Comparison of ENCODE assay signal across 8 cellular contexts in genomic region chr17:68258890-68259435, GRCh38. TPM values are rescaled to one million over a fixed set of nuclear protein-coding genes. Genes with fewer than 3 reads are reported as not detected.
DNase-seq lines count a peak whose midpoint lies in the region; ATAC-seq, FAIRE-seq and TF ChIP-seq lines count a peak whose summit lies in the region.
"Not testable (repeated sequence)": the region's sequence is repeated elsewhere in the genome, so short reads cannot be mapped to it uniquely, and the experiment has no call there.

No MANE protein-coding gene starts in this region.

- not testable (repeated sequence) for H3K27me3 Mint-ChIP-seq in activated CD4-positive, alpha-beta T cell treated with anti-CD3 and anti-CD28 coated beads, Interleukin-2, amount 10 ng/mL, durations not matched to agents 24 days and 14 days

- TF ChIP-seq CTCF in AG04450 (IDR thresholded peaks at IDR 0.05; ENCODE audit: low read depth, low read length); mammary epithelial cell (conservative IDR thresholded peaks at IDR 0.05 in 1 of 2, IDR thresholded peaks at IDR 0.05 in 1 of 2; ENCODE audit: extremely low read depth in 1 of 2, insufficient read depth in 1 of 2, low read depth in 1 of 2, low read length in 2 of 2); keratinocyte (optimal IDR thresholded peaks at IDR 0.05 in 1 of 3, IDR thresholded peaks at IDR 0.05 in 1 of 3, conservative IDR thresholded peaks at IDR 0.05 in 1 of 3; ENCODE audit: extremely low read depth in 1 of 3, insufficient read depth in 2 of 3, low read length in 3 of 3): not testable (repeated sequence)

- not testable (repeated sequence) for H3K9me3 Mint-ChIP-seq in activated CD4-positive, alpha-beta T cell treated with anti-CD3 and anti-CD28 coated beads, Interleukin-2, amount 10 ng/mL, durations not matched to agents 24 days and 14 days

- peak overlapping the region; percentile 39 for H3K27ac ChIP-seq in AG04450 (ENCODE audit: low read depth, low read length)
- not testable (repeated sequence) for H3K27ac ChIP-seq in mammary epithelial cell (ENCODE audit: insufficient read depth, low read depth, low read length); keratinocyte (ENCODE audit: control insufficient read depth, insufficient read depth, low read length)

- CTCF ChIA-PET in AG04450 (lab: Charles Lee) = interaction anchor here (1.1 to 1.4 kb wide), 2 partner anchors 140 to 177 kb away, joined by 5 to 6 read pairs; no protein-coding TSS in a partner anchor
- CTCF ChIA-PET in mammary epithelial cell (lab: Charles Lee; ENCODE audit: low non-redundant PET) = not testable (repeated sequence)

- H3K36me3 ChIP-seq in mammary epithelial cell (ENCODE audit: insufficient read depth, low read length) = not testable (repeated sequence)
- H3K36me3 ChIP-seq in keratinocyte (ENCODE audit: control insufficient read depth in 2 of 2, extremely low read depth in 1 of 2, insufficient read depth in 2 of 2, low read length in 2 of 2) = peaks cover 3 to 13% of the 10 kb centered on the region in 2 experiments

- H2AFZ ChIP-seq in mammary epithelial cell (ENCODE audit: low read depth, low read length) (peak overlapping the region; percentile 67), keratinocyte (ENCODE audit: control insufficient read depth, low read length) (peak overlapping the region; percentile 59)

- intact Hi-C loops in activated CD4-positive, alpha-beta T cell treated with anti-CD3 and anti-CD28 coated beads, Interleukin-2, amount 10 ng/mL, durations not matched to agents 24 days and 14 days (cut with micrococcal nuclease) = loop anchor here (1.0 to 2.0 kb wide), 2 partner anchors 10 to 32 kb away; partner anchors contain the start of genes ARSG and SLC16A6
- intact Hi-C loops in mammary epithelial cell (cut with micrococcal nuclease) = not testable (repeated sequence)

- H4K20me1 ChIP-seq in mammary epithelial cell (ENCODE audit: insufficient read depth, low read length); keratinocyte (ENCODE audit: control insufficient read depth, extremely low read depth, insufficient read depth, low read length): not testable (repeated sequence)

- H3K4me2 ChIP-seq in mammary epithelial cell (ENCODE audit: insufficient read depth, low read depth, low read length) = not testable (repeated sequence)
- H3K4me2 ChIP-seq in keratinocyte (ENCODE audit: control insufficient read depth, extremely low read depth, insufficient read depth, low read depth, low read length) = peak overlapping the region; percentile 60

- peak overlapping the region; percentile 86 for H3K27ac Mint-ChIP-seq in activated CD4-positive, alpha-beta T cell treated with anti-CD3 and anti-CD28 coated beads, Interleukin-2, amount 10 ng/mL, durations not matched to agents 24 days and 14 days

- POLR2A ChIA-PET in AG04450 (lab: Yijun Ruan, JAX) = not testable (repeated sequence)

- peak overlapping the region; percentile 79 for H3K4me3 Mint-ChIP-seq in activated CD4-positive, alpha-beta T cell treated with anti-CD3 and anti-CD28 coated beads, Interleukin-2, amount 10 ng/mL, durations not matched to agents 24 days and 14 days

- dilution Hi-C loops in mammary epithelial cell (cut with HindIII; ENCODE audit: low sequenced_read_pairs); keratinocyte (cut with MboI; ENCODE audit: extremely low pct_ligation_motif_present, low sequenced_read_pairs): not testable (repeated sequence)

- H3K9me1 ChIP-seq in keratinocyte (ENCODE audit: control insufficient read depth, extremely low read depth, insufficient read depth, low read length) = not testable (repeated sequence)

- not testable (repeated sequence) for H3K79me2 ChIP-seq in mammary epithelial cell (ENCODE audit: insufficient read depth, low read length); keratinocyte (ENCODE audit: control insufficient read depth, insufficient read depth, low read length)

- H3K4me1 Mint-ChIP-seq in activated CD4-positive, alpha-beta T cell treated with anti-CD3 and anti-CD28 coated beads, Interleukin-2, amount 10 ng/mL, durations not matched to agents 24 days and 14 days = peaks cover 66% of the 10 kb centered on the region

- H3K4me1 ChIP-seq in mammary epithelial cell (ENCODE audit: insufficient read depth, low read length); keratinocyte (ENCODE audit: control insufficient read depth, extremely low read depth, insufficient read depth, low read length): not testable (repeated sequence)

- not testable (repeated sequence) for H3K9ac ChIP-seq in mammary epithelial cell (ENCODE audit: insufficient read depth, low read length)
- peak overlapping the region; percentile 15 for H3K9ac ChIP-seq in keratinocyte (ENCODE audit: control insufficient read depth, extremely low read depth, insufficient read depth, low read length)

- not testable (repeated sequence) for H3K9me3 ChIP-seq in AG04450 (ENCODE audit: control insufficient read depth, insufficient read depth, low read length); mammary epithelial cell (replicated peaks; ENCODE audit: insufficient read depth, low read length); keratinocyte (ENCODE audit: control insufficient read depth, low read depth, low read length)

- ATAC-seq in GM18873 (IDR thresholded peaks at IDR 0.05; ENCODE audit: low FRiP score, unreplicated experiment) (peak; percentile 71), HG02884 (IDR thresholded peaks at IDR 0.05; ENCODE audit: unreplicated experiment) (peak; percentile 75)

- H3K27me3 ChIP-seq in AG04450 (ENCODE audit: control insufficient read depth, insufficient read depth, low read length); mammary epithelial cell (ENCODE audit: insufficient read depth, low read length); keratinocyte (ENCODE audit: control insufficient read depth, extremely low read depth, insufficient read depth, low read length): not testable (repeated sequence)

- in situ Hi-C loops in mammary epithelial cell (cut with MboI; ENCODE audit: low sequenced_read_pairs in 2 of 2) = loop anchor here in 1 of 2 donors (10.0 to 25.0 kb wide), 2 partner anchors 196 to 503 kb away; partner anchors contain the start of gene WIPI1

- BruUV-seq in mammary epithelial cell (replicated peaks; lab: Mats Ljungman, UMichigan) = not testable (repeated sequence)

- peaks cover 32% of the 10 kb centered on the region for H3K36me3 Mint-ChIP-seq in activated CD4-positive, alpha-beta T cell treated with anti-CD3 and anti-CD28 coated beads, Interleukin-2, amount 10 ng/mL, durations not matched to agents 24 days and 14 days (ENCODE audit: low read depth)

- peak; percentile 46 for FAIRE-seq in keratinocyte (lab: Jason Lieb, UNC)

- DNase-seq in AG04450 (ENCODE audit: low read depth, low spot score); keratinocyte (ENCODE audit: low read depth, low spot score): not testable (repeated sequence)
- DNase-seq in NCI-H1092 (lab: John Stamatoyannopoulos, UW) (peak; percentile 10), mammary epithelial cell (peak; percentile 60)
- DNase-seq in activated CD4-positive, alpha-beta T cell treated with anti-CD3 and anti-CD28 coated beads, Interleukin-2, amount 10 ng/mL, durations not matched to agents 24 days and 14 days = peak; percentile 94
- peak; percentile 50 to 70 for DNase-seq in stimulated activated CD4-positive, alpha-beta T cell treated with anti-CD3 and anti-CD28 coated beads, Interleukin-15, amount 100 ng/mL, for 48 hours (ENCODE audit: low read depth in 2 of 2)

- 30% methylated on average over 29 of the region's 42 CpGs for WGBS in mammary epithelial cell (ENCODE audit: low coverage, missing lambda C conversion rate)

- H3K4me3 ChIP-seq in AG04450 (ENCODE audit: low read depth, low read length); mammary epithelial cell (replicated peaks in 1 of 3; ENCODE audit: insufficient read depth in 1 of 3, low read depth in 2 of 3, low read length in 3 of 3): not testable (repeated sequence)
- peak overlapping the region in 1 of 3 experiments; percentile 33 for H3K4me3 ChIP-seq in keratinocyte (ENCODE audit: control insufficient read depth in 2 of 3, extremely low read depth in 1 of 3, insufficient read depth in 2 of 3, low read depth in 1 of 3, low read length in 3 of 3)

RNA-seq across cellular contexts. Expression of gene AMZ2, which starts 11.1 kb away (rescaled TPM):
- polyA plus RNA-seq in AG04450 (2011; rRNA removed) (89.8 and 112 TPM in 2 replicates), mammary epithelial cell (83.9 TPM), keratinocyte (80.8 to 123 TPM (median 89.6 TPM) in 3 replicates)
- 28.3 and 38.3 TPM in 2 replicates for polyA minus RNA-seq in AG04450 (2011; rRNA and poly(A)+ RNA removed)
- 75.8 and 77.5 TPM in 2 replicates for total RNA-seq in activated CD4-positive, alpha-beta T cell treated with anti-CD3 and anti-CD28 coated beads, Interleukin-2, amount 10 ng/mL, durations not matched to agents 24 days and 14 days
- total RNA-seq in mammary epithelial cell = 100 to 1,000 TPM in 1 of 2 donors, 10 to 100 TPM in 1; 96.4 to 124 TPM
- polyA minus RNA-seq in mammary epithelial cell (51.2 TPM), keratinocyte (34.4 to 61.8 TPM (median 48.0 TPM) in 3 replicates)
- polyA plus RNA-seq in keratinocyte (2011; ENCODE audit: low read depth) = 79.7 TPM
- 96.7 and 162 TPM in 2 replicates for polyA plus RNA-seq in keratinocyte (2011; cell fraction: cytosol; rRNA removed)
- polyA plus RNA-seq in keratinocyte (2011; cell fraction: nucleus; rRNA removed) = 53.4 and 62.0 TPM in 2 replicates
- 74.7 and 84.3 TPM in 2 replicates for polyA plus RNA-seq in keratinocyte (2012; ENCODE audit: low replicate concordance)
- polyA minus RNA-seq in keratinocyte (2011; cell fraction: cytosol; rRNA and poly(A)+ RNA removed) = 38.8 TPM
- polyA minus RNA-seq in keratinocyte (2011; cell fraction: nucleus; rRNA and poly(A)+ RNA removed) = 8.9 and 14.4 TPM in 2 replicates

RNA-seq across cellular contexts. Expression of gene SLC16A6, which starts 32.0 kb away (rescaled TPM):
- polyA plus RNA-seq in AG04450 (2011; rRNA removed) (1.2 TPM in 2 replicates), mammary epithelial cell (not detected), keratinocyte (0.03 to 0.42 TPM (median 0.14 TPM) in 3 replicates)
- 1.8 and 2.6 TPM in 2 replicates for polyA minus RNA-seq in AG04450 (2011; rRNA and poly(A)+ RNA removed)
- total RNA-seq in activated CD4-positive, alpha-beta T cell treated with anti-CD3 and anti-CD28 coated beads, Interleukin-2, amount 10 ng/mL, durations not matched to agents 24 days and 14 days = 2.6 and 2.7 TPM in 2 replicates
- total RNA-seq in mammary epithelial cell = under 1 TPM in 1 of 2 donors, not detected in 1; 0.33 TPM
- polyA minus RNA-seq in mammary epithelial cell (not detected), keratinocyte (0.76 TPM in 1 of 3 replicates, not detected in the others)
- 0.12 TPM for polyA plus RNA-seq in keratinocyte (2011; ENCODE audit: low read depth)
- 0.16 and 0.26 TPM in 2 replicates for polyA plus RNA-seq in keratinocyte (2011; cell fraction: cytosol; rRNA removed)
- polyA plus RNA-seq in keratinocyte (2011; cell fraction: nucleus; rRNA removed) = 0.19 and 0.24 TPM in 2 replicates
- polyA plus RNA-seq in keratinocyte (2012; ENCODE audit: low replicate concordance) = 0.27 TPM in 1 of 2 replicates, not detected in the other
- 2.1 TPM for polyA minus RNA-seq in keratinocyte (2011; cell fraction: cytosol; rRNA and poly(A)+ RNA removed)
- 0.32 and 0.93 TPM in 2 replicates for polyA minus RNA-seq in keratinocyte (2011; cell fraction: nucleus; rRNA and poly(A)+ RNA removed)

RNA-seq across cellular contexts. Expression of gene ARSG, which starts 32.3 kb away (rescaled TPM):
- polyA plus RNA-seq in AG04450 (2011; rRNA removed) = 1.8 and 1.9 TPM in 2 replicates
- polyA minus RNA-seq in AG04450 (2011; rRNA and poly(A)+ RNA removed) = 2.6 and 3.8 TPM in 2 replicates
- 5.6 and 7.1 TPM in 2 replicates for total RNA-seq in activated CD4-positive, alpha-beta T cell treated with anti-CD3 and anti-CD28 coated beads, Interleukin-2, amount 10 ng/mL, durations not matched to agents 24 days and 14 days
- total RNA-seq in mammary epithelial cell = 1 to 10 TPM in 1 of 2 donors, under 1 TPM in 1; 0.99 to 2.7 TPM
- polyA plus RNA-seq in mammary epithelial cell = 0.08 TPM
- polyA minus RNA-seq in mammary epithelial cell = not detected
- polyA plus RNA-seq in keratinocyte = 0.41 to 0.51 TPM (median 0.45 TPM) in 3 replicates
- 0.34 TPM for polyA plus RNA-seq in keratinocyte (2011; ENCODE audit: low read depth)
- 0.38 and 0.81 TPM in 2 replicates for polyA plus RNA-seq in keratinocyte (2011; cell fraction: cytosol; rRNA removed)
- 0.61 and 1.5 TPM in 2 replicates for polyA plus RNA-seq in keratinocyte (2011; cell fraction: nucleus; rRNA removed)
- 0.73 and 0.86 TPM in 2 replicates for polyA plus RNA-seq in keratinocyte (2012; ENCODE audit: low replicate concordance)
- 1.8 to 2.2 TPM in 2 of 3 replicates, not detected in the other for polyA minus RNA-seq in keratinocyte
- polyA minus RNA-seq in keratinocyte (2011; cell fraction: cytosol; rRNA and poly(A)+ RNA removed) = 1.9 TPM
- polyA minus RNA-seq in keratinocyte (2011; cell fraction: nucleus; rRNA and poly(A)+ RNA removed) = 0.39 and 1.2 TPM in 2 replicates
